ENCODE assay signal across 11 cellular contexts in genomic region chr2:128531856-128532255, GRCh38.
A peak's percentile ranks its signal among the peaks of the same experiment; 100 is the strongest.
DNase-seq lines count a peak whose midpoint lies in the region; ATAC-seq and TF ChIP-seq lines count a peak whose summit lies in the region.
"Had no signal": no experiment of that assay in that cellular context is flagged by ENCODE, and none has a peak within 500 bp of the region (broad histone marks: within the 10 kb centered on the region; RNA-seq: fewer than 3 reads in every experiment).

No MANE protein-coding gene starts in this region.

- no peak overlapping the region for H2AFZ ChIP-seq in PC-3 (ENCODE audit: low read length)

- no peaks in the 10 kb centered on the region for H3K36me3 Mint-ChIP-seq in activated CD8-positive, alpha-beta T cell treated with anti-CD3 and anti-CD28 coated beads, Interleukin-2, amount 10 ng/mL, durations not matched to agents 7 days and 5 days (ENCODE audit: low read depth)
- H3K36me3 Mint-ChIP-seq in endothelial cell (ENCODE audit: low read depth, unreplicated experiment) = no peaks in the 10 kb centered on the region
- H3K36me3 Mint-ChIP-seq: IgD-negative memory B cell had no signal

- DNase-seq in heart right ventricle = no peak
- DNase-seq in right cardiac atrium = no peak
- DNase-seq in PC-3 = peak; percentile 3
- DNase-seq in fibroblast of pulmonary artery (ENCODE audit: low read depth) = no peak
- DNase-seq in activated CD8-positive, alpha-beta T cell treated with anti-CD3 and anti-CD28 coated beads, Interleukin-2, amount 10 ng/mL, durations not matched to agents 7 days and 5 days = no peak
- DNase-seq in activated CD4-positive, alpha-beta T cell treated with anti-CD3 and anti-CD28 coated beads for 48 hours = no peak
- DNase-seq in endothelial cell (ENCODE audit: low spot score) = no peak
- no peak for DNase-seq in 8988T
- DNase-seq: dorsolateral prefrontal cortex had no signal

- H3K9ac ChIP-seq in PC-3 (ENCODE audit: low read length) = no peak overlapping the region

- no peaks in the 10 kb centered on the region for H3K79me2 ChIP-seq in PC-3 (ENCODE audit: low read length)

- no peak overlapping the region for H3K4me3 Mint-ChIP-seq in activated CD8-positive, alpha-beta T cell treated with anti-CD3 and anti-CD28 coated beads, Interleukin-2, amount 10 ng/mL, durations not matched to agents 7 days and 5 days
- no peak overlapping the region for H3K4me3 Mint-ChIP-seq in endothelial cell (ENCODE audit: unreplicated experiment)
- H3K4me3 Mint-ChIP-seq: IgD-negative memory B cell had no signal

- H3K9me3 ChIP-seq in heart right ventricle = no peaks in the 10 kb centered on the region
- no peaks in the 10 kb centered on the region for H3K9me3 ChIP-seq in right cardiac atrium (ENCODE audit: control insufficient read depth, low read length)
- no peaks in the 10 kb centered on the region for H3K9me3 ChIP-seq in PC-3 (ENCODE audit: low read length)
- H3K9me3 ChIP-seq: suprapubic skin had no signal

- H3K4me3 ChIP-seq in heart right ventricle = no peak overlapping the region
- H3K4me3 ChIP-seq in right cardiac atrium (ENCODE audit: low read length) = no peak overlapping the region
- no peak overlapping the region for H3K4me3 ChIP-seq in PC-3 (ENCODE audit: low read length)
- no peak overlapping the region for H3K4me3 ChIP-seq in fibroblast of pulmonary artery (replicated peaks; ENCODE audit: low read depth, low read length)
- H3K4me3 ChIP-seq: dorsolateral prefrontal cortex, suprapubic skin had no signal

- TF ChIP-seq CTCF in heart right ventricle (IDR thresholded peaks at IDR 0.05) (peak in 6 of 9 donors; percentile 13 to 50 (median 38)), PC-3 (conservative IDR thresholded peaks at IDR 0.05; ENCODE audit: low read depth, low read length) (peak; percentile 34; the same call in 1 of the 2 replicates), fibroblast of pulmonary artery (IDR thresholded peaks at IDR 0.05; ENCODE audit: low read length, missing control alignments) (peak; percentile 24), endothelial cell (IDR thresholded peaks at IDR 0.05; ENCODE audit: unreplicated experiment) (no peak)

- H4K20me1 ChIP-seq in PC-3 (ENCODE audit: low read length) = no peaks in the 10 kb centered on the region

- POLR2A ChIA-PET in PC-3 (lab: Charles Lee; ENCODE audit: unreplicated experiment) = no interaction called here
- POLR2A ChIA-PET in activated CD8-positive, alpha-beta T cell treated with anti-CD3 and anti-CD28 coated beads, Interleukin-2, amount 10 ng/mL, durations not matched to agents 7 days and 5 days (lab: Charles Lee) = no interaction called here

- intact Hi-C loops in heart right ventricle (cut with DNase I) = loop anchor here in 4 of 10 donors (10.0 kb wide), 1 partner anchor 207 kb away; no protein-coding TSS in a partner anchor
- intact Hi-C loops in right cardiac atrium (cut with DNase I) = loop anchor here in 1 of 4 donors (5.0 kb wide), 1 partner anchor 210 kb away; no protein-coding TSS in a partner anchor
- intact Hi-C loops in PC-3 (cut with micrococcal nuclease) = no loop called here

- H3K9me3 Mint-ChIP-seq in activated CD8-positive, alpha-beta T cell treated with anti-CD3 and anti-CD28 coated beads, Interleukin-2, amount 10 ng/mL, durations not matched to agents 7 days and 5 days (ENCODE audit: insufficient read depth) = no peaks in the 10 kb centered on the region
- no peaks in the 10 kb centered on the region for H3K9me3 Mint-ChIP-seq in endothelial cell (ENCODE audit: unreplicated experiment)
- H3K9me3 Mint-ChIP-seq: IgD-negative memory B cell had no signal

- no peak overlapping the region for H3K4me2 ChIP-seq in PC-3 (ENCODE audit: low read length)

- CTCF ChIA-PET in PC-3 (lab: Charles Lee) = no interaction called here
- CTCF ChIA-PET in activated CD8-positive, alpha-beta T cell treated with anti-CD3 and anti-CD28 coated beads, Interleukin-2, amount 10 ng/mL, durations not matched to agents 7 days and 5 days (lab: Charles Lee) = no interaction called here

- BruUV-seq in PC-3 (replicated peaks; lab: Mats Ljungman, UMichigan) = no TSS peak

- H3K4me1 Mint-ChIP-seq in activated CD8-positive, alpha-beta T cell treated with anti-CD3 and anti-CD28 coated beads, Interleukin-2, amount 10 ng/mL, durations not matched to agents 7 days and 5 days (ENCODE audit: low read depth) = no peaks in the 10 kb centered on the region
- H3K4me1 Mint-ChIP-seq in endothelial cell (ENCODE audit: unreplicated experiment) = no peaks in the 10 kb centered on the region

- no peaks in the 10 kb centered on the region for H3K27me3 ChIP-seq in heart right ventricle
- no peaks in the 10 kb centered on the region for H3K27me3 ChIP-seq in right cardiac atrium (ENCODE audit: control insufficient read depth, insufficient read depth)
- 0 out of 2 replicates have a peak, but pooled peaks cover 5% of the 10 kb centered on the region for H3K27me3 ChIP-seq in PC-3 (ENCODE audit: low read length)
- H3K27me3 ChIP-seq: dorsolateral prefrontal cortex, suprapubic skin had no signal

- H3K27ac Mint-ChIP-seq in activated CD8-positive, alpha-beta T cell treated with anti-CD3 and anti-CD28 coated beads, Interleukin-2, amount 10 ng/mL, durations not matched to agents 7 days and 5 days = no peak overlapping the region
- no peak overlapping the region for H3K27ac Mint-ChIP-seq in endothelial cell (ENCODE audit: unreplicated experiment)
- H3K27ac Mint-ChIP-seq: IgD-negative memory B cell had no signal

- ATAC-seq in heart right ventricle (no peak), right cardiac atrium (no peak), PC-3 (no peak)
- no peak for ATAC-seq in activated CD8-positive, alpha-beta T cell treated with anti-CD3 and anti-CD28 coated beads, Interleukin-2, amount 10 ng/mL, durations not matched to agents 7 days and 5 days

- no peak overlapping the region for H3K27ac ChIP-seq in heart right ventricle
- no peak overlapping the region for H3K27ac ChIP-seq in right cardiac atrium (ENCODE audit: low read length)
- no peak overlapping the region for H3K27ac ChIP-seq in PC-3 (ENCODE audit: low read length)
- H3K27ac ChIP-seq: dorsolateral prefrontal cortex, suprapubic skin had no signal

- H3K27me3 Mint-ChIP-seq in activated CD8-positive, alpha-beta T cell treated with anti-CD3 and anti-CD28 coated beads, Interleukin-2, amount 10 ng/mL, durations not matched to agents 7 days and 5 days (ENCODE audit: low read depth) = peaks cover 9% of the 10 kb centered on the region
- peaks cover 8% of the 10 kb centered on the region for H3K27me3 Mint-ChIP-seq in endothelial cell (ENCODE audit: unreplicated experiment)

- no peaks in the 10 kb centered on the region for H3K9me2 ChIP-seq in PC-3 (replicated peaks; ENCODE audit: low read length)

- no peaks in the 10 kb centered on the region for H3K36me3 ChIP-seq in heart right ventricle
- H3K36me3 ChIP-seq in PC-3 (ENCODE audit: low read depth, low read length) = no peaks in the 10 kb centered on the region
- H3K36me3 ChIP-seq: suprapubic skin had no signal

- H3K4me1 ChIP-seq in heart right ventricle = peaks cover 0 to 3% (median 0%) of the 10 kb centered on the region in 9 donors
- H3K4me1 ChIP-seq in right cardiac atrium (ENCODE audit: control insufficient read depth, insufficient read depth, low read length) = no peaks in the 10 kb centered on the region
- peaks cover 6% of the 10 kb centered on the region for H3K4me1 ChIP-seq in PC-3 (ENCODE audit: insufficient read depth, low read length)
- H3K4me1 ChIP-seq: suprapubic skin had no signal

- H3F3A ChIP-seq in PC-3 (ENCODE audit: low read length, unreplicated experiment) = no peaks in the 10 kb centered on the region
